In the genomic region with DNA sequence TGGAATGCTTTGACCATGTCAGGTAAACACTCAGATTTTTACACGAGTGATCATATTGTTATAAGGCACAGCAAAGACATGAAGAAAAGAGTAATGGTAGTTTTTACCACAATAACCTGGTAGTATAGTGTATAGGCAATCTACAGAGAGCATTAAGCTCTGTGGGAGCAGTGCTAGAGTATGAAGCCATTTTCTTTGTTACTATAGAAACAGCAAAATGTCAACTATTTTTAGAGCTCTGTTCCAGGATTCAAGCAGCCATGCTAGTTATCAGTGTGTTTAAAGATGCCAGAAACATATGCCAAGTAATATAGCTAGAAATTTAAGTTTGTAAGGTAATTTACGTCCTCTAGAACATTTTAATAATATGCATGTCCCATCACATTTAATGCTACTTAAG, we compare ENCODE assay signal across 25 cellular contexts.
"Had no signal": no experiment of that assay in that cellular context is flagged by ENCODE, and none has a peak within 500 bp of the region (broad histone marks: within the 10 kb centered on the region; RNA-seq: fewer than 3 reads in every experiment).

No MANE protein-coding gene starts in this region.

- H3K4me2 ChIP-seq: hepatocyte had no signal

- H2AFZ ChIP-seq: hepatocyte, parathyroid adenoma had no signal

- H3K4me1 ChIP-seq: breast epithelium, esophagus squamous epithelium, gastrocnemius medialis, parathyroid adenoma, right lobe of liver, testis, transverse colon had no signal

- H3K27me3 Mint-ChIP-seq: activated CD4-positive, alpha-beta T cell treated with anti-CD3 and anti-CD28 coated beads for 36 hours; activated CD8-positive, alpha-beta memory T cell treated with anti-CD3 and anti-CD28 coated beads, Interleukin-2, amount 10 ng/mL, durations not matched to agents 7 days and 5 days; activated naive CD4-positive, alpha-beta T cell treated with anti-CD3 and anti-CD28 coated beads, Interleukin-2, amount 50 U/mL, for 24 hours; activated naive CD8-positive, alpha-beta T cell treated with anti-CD3 and anti-CD28 coated beads, Interleukin-2, amount 50 U/mL, for 24 hours had no signal

- H3K4me1 Mint-ChIP-seq: activated CD4-positive, alpha-beta T cell treated with anti-CD3 and anti-CD28 coated beads for 36 hours; activated CD8-positive, alpha-beta memory T cell treated with anti-CD3 and anti-CD28 coated beads, Interleukin-2, amount 10 ng/mL, durations not matched to agents 7 days and 5 days; activated naive CD4-positive, alpha-beta T cell treated with anti-CD3 and anti-CD28 coated beads, Interleukin-2, amount 50 U/mL, for 24 hours; activated naive CD8-positive, alpha-beta T cell treated with anti-CD3 and anti-CD28 coated beads, Interleukin-2, amount 50 U/mL, for 24 hours; nephron progenitor cell had no signal

- H3K27ac Mint-ChIP-seq: activated CD4-positive, alpha-beta T cell treated with anti-CD3 and anti-CD28 coated beads for 36 hours; activated CD8-positive, alpha-beta memory T cell treated with anti-CD3 and anti-CD28 coated beads, Interleukin-2, amount 10 ng/mL, durations not matched to agents 7 days and 5 days; activated CD8-positive, alpha-beta T cell treated with anti-CD3 and anti-CD28 coated beads, Interleukin-2, amount 10 ng/mL, durations not matched to agents 7 days and 5 days; activated naive CD4-positive, alpha-beta T cell treated with anti-CD3 and anti-CD28 coated beads, Interleukin-2, amount 50 U/mL, for 24 hours; activated naive CD8-positive, alpha-beta T cell treated with anti-CD3 and anti-CD28 coated beads, Interleukin-2, amount 50 U/mL, for 24 hours; activated T-helper 2 cell treated with anti-CD3 and anti-CD28 coated beads, Interferon-gamma antibody, Interleukin-2, Interleukin-4, amounts not matched to agents 10 μg/mL and 5 μg/mL and 100 μg/mL, durations not matched to agents 14 hours and 24 hours and 36 hours; nephron progenitor cell had no signal

- H3K36me3 ChIP-seq: breast epithelium, esophagus squamous epithelium, gastrocnemius medialis, right lobe of liver, transverse colon had no signal

- ATAC-seq: activated CD4-positive, alpha-beta T cell treated with anti-CD3 and anti-CD28 coated beads for 36 hours; activated CD8-positive, alpha-beta memory T cell treated with anti-CD3 and anti-CD28 coated beads, Interleukin-2, amount 10 ng/mL, durations not matched to agents 7 days and 5 days; activated CD8-positive, alpha-beta T cell treated with anti-CD3 and anti-CD28 coated beads, Interleukin-2, amount 10 ng/mL, durations not matched to agents 7 days and 5 days; activated naive CD8-positive, alpha-beta T cell treated with anti-CD3 and anti-CD28 coated beads, Interleukin-2, amount 50 U/mL, for 24 hours; gastrocnemius medialis; left cardiac atrium; left ventricle myocardium superior; right lobe of liver had no signal

- H3K9me3 Mint-ChIP-seq: activated naive CD8-positive, alpha-beta T cell treated with anti-CD3 and anti-CD28 coated beads, Interleukin-2, amount 50 U/mL, for 24 hours; activated T-helper 2 cell treated with anti-CD3 and anti-CD28 coated beads, Interferon-gamma antibody, Interleukin-2, Interleukin-4, amounts not matched to agents 10 μg/mL and 5 μg/mL and 100 μg/mL, durations not matched to agents 14 hours and 24 hours and 36 hours; nephron progenitor cell had no signal

- H3K4me3 Mint-ChIP-seq: activated CD4-positive, alpha-beta T cell treated with anti-CD3 and anti-CD28 coated beads for 36 hours; activated CD8-positive, alpha-beta memory T cell treated with anti-CD3 and anti-CD28 coated beads, Interleukin-2, amount 10 ng/mL, durations not matched to agents 7 days and 5 days; activated CD8-positive, alpha-beta T cell treated with anti-CD3 and anti-CD28 coated beads, Interleukin-2, amount 10 ng/mL, durations not matched to agents 7 days and 5 days; activated naive CD4-positive, alpha-beta T cell treated with anti-CD3 and anti-CD28 coated beads, Interleukin-2, amount 50 U/mL, for 24 hours; activated naive CD8-positive, alpha-beta T cell treated with anti-CD3 and anti-CD28 coated beads, Interleukin-2, amount 50 U/mL, for 24 hours; nephron progenitor cell had no signal

- H3K9ac ChIP-seq: parathyroid adenoma had no signal

- H3K9me3 ChIP-seq: breast epithelium, esophagus squamous epithelium, gastrocnemius medialis, right lobe of liver, testis, transverse colon had no signal

- H3K79me2 ChIP-seq: hepatocyte, parathyroid adenoma had no signal

- DNase-seq: activated CD4-positive, alpha-beta T cell treated with anti-CD3 and anti-CD28 coated beads for 36 hours; activated CD4-positive, CD25-positive, alpha-beta regulatory T cell; activated CD8-positive, alpha-beta memory T cell treated with anti-CD3 and anti-CD28 coated beads, Interleukin-2, amount 10 ng/mL, durations not matched to agents 7 days and 5 days; activated CD8-positive, alpha-beta T cell treated with anti-CD3 and anti-CD28 coated beads, Interleukin-2, amount 10 ng/mL, durations not matched to agents 7 days and 5 days; activated naive CD8-positive, alpha-beta T cell treated with anti-CD3 and anti-CD28 coated beads, Interleukin-2, amount 50 U/mL, for 24 hours; activated T-cell treated with anti-CD3 and anti-CD28 coated beads, Interleukin-2, amount 50 U/mL, for 48 hours; amygdala; effector CD8-positive, alpha-beta T cell; esophagus squamous epithelium; gastrocnemius medialis; left cardiac atrium; left ventricle myocardium superior; nephron progenitor cell; nucleus accumbens; right lobe of liver; stimulated activated CD4-positive, alpha-beta T cell treated with anti-CD3 and anti-CD28 coated beads, Interleukin-2, amount 100 ng/mL, for 48 hours; stimulated activated naive CD4-positive, alpha-beta T cell treated with Interleukin-2 at 50 U/mL for 16 hours; testis; transverse colon had no signal

- H3K27ac ChIP-seq: breast epithelium, epithelial cell of prostate, esophagus squamous epithelium, gastrocnemius medialis, hepatocyte, parathyroid adenoma, right lobe of liver, testis, transverse colon had no signal

- H3K36me3 Mint-ChIP-seq: activated CD8-positive, alpha-beta memory T cell treated with anti-CD3 and anti-CD28 coated beads, Interleukin-2, amount 10 ng/mL, durations not matched to agents 7 days and 5 days; activated naive CD4-positive, alpha-beta T cell treated with anti-CD3 and anti-CD28 coated beads, Interleukin-2, amount 50 U/mL, for 24 hours had no signal

- H3K27me3 ChIP-seq: breast epithelium, esophagus squamous epithelium, gastrocnemius medialis, hepatocyte, right lobe of liver, testis, transverse colon had no signal

- H3K4me3 ChIP-seq: breast epithelium, esophagus squamous epithelium, gastrocnemius medialis, hepatocyte, right lobe of liver, testis, transverse colon had no signal
